ENCODE assay signal across 27 cellular contexts in the genomic region with DNA sequence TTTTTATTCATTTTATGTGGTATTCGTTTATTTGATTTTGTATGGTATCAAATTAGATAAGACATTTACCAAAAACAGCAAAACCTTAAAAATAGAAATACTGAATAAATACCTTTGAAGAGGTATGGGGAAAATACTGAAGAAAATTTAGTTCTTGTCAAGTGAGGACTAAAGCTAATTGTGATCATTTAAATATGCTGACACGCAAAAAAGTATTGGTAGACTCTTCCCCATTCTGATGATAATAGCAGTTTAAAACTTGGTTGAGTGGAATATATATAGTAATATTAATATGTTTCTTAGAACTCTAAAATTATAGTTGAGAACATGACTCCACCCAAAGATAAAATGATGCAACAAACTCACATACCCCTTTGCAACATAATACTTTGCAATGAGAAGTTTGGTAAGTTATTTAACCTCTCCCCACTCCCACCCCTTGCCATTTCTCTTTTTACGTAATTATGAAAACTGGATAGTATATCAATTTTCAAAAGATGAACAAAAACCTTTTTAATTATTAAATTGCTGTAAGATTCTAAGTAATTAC.
"Had no signal": no experiment of that assay in that cellular context is flagged by ENCODE, and none has a peak within 500 bp of the region (broad histone marks: within the 10 kb centered on the region; RNA-seq: fewer than 3 reads in every experiment).

No MANE protein-coding gene starts in this region.

- H3K9me3 ChIP-seq: gastroesophageal sphincter, heart left ventricle, left lung, mucosa of descending colon, prostate gland, right atrium auricular region, sigmoid colon, stomach, thyroid gland, vagina had no signal

- H3K27me3 ChIP-seq: gastroesophageal sphincter, heart left ventricle, hepatocyte, left lung, neural progenitor cell, right atrium auricular region, sigmoid colon, stomach, thyroid gland, vagina had no signal

- H3K4me1 ChIP-seq: gastroesophageal sphincter, heart left ventricle, left lung, parathyroid adenoma, prostate gland, right atrium auricular region, sigmoid colon, stomach, thyroid gland, vagina had no signal

- H3K9me3 Mint-ChIP-seq: effector memory CD8-positive, alpha-beta T cell; mesothelial cell of epicardium; naive B cell; nephron; neural progenitor cell; stimulated activated effector memory CD8-positive, alpha-beta T cell treated with anti-CD3 and anti-CD28 coated beads, Interleukin-12 subunit alpha, Interleukin-12 subunit beta, amount 100 ng/mL, for 72 hours had no signal

- H3K27ac Mint-ChIP-seq: effector memory CD8-positive, alpha-beta T cell; mesothelial cell of epicardium; nephron; neural progenitor cell; stimulated activated effector memory CD8-positive, alpha-beta T cell treated with anti-CD3 and anti-CD28 coated beads, Interleukin-12 subunit alpha, Interleukin-12 subunit beta, amount 100 ng/mL, for 72 hours had no signal

- H3K4me3 Mint-ChIP-seq: effector memory CD8-positive, alpha-beta T cell; mesothelial cell of epicardium; naive B cell; nephron; neural progenitor cell; stimulated activated effector memory CD8-positive, alpha-beta T cell treated with anti-CD3 and anti-CD28 coated beads, Interleukin-12 subunit alpha, Interleukin-12 subunit beta, amount 100 ng/mL, for 72 hours had no signal

- FAIRE-seq: endometrium had no signal

- H3K27me3 Mint-ChIP-seq: effector memory CD8-positive, alpha-beta T cell; naive B cell had no signal

- H3K4me3 ChIP-seq: coronary artery, gastroesophageal sphincter, heart left ventricle, hepatocyte, left lung, mucosa of descending colon, neural progenitor cell, prostate gland, right atrium auricular region, sigmoid colon, stomach, thyroid gland, vagina had no signal

- ATAC-seq: effector memory CD8-positive, alpha-beta T cell; gastroesophageal sphincter; heart left ventricle; left cardiac atrium; left lung; mucosa of descending colon; stimulated activated effector memory CD8-positive, alpha-beta T cell treated with anti-CD3 and anti-CD28 coated beads, Interleukin-12 subunit alpha, Interleukin-12 subunit beta, amount 100 ng/mL, for 72 hours had no signal

- H3K27ac ChIP-seq: coronary artery, gastroesophageal sphincter, heart left ventricle, hepatocyte, left lung, neural progenitor cell, parathyroid adenoma, prostate gland, right atrium auricular region, sigmoid colon, stomach, thyroid gland, vagina had no signal

- H2AFZ ChIP-seq: hepatocyte, neural progenitor cell, parathyroid adenoma had no signal

- DNase-seq: effector memory CD8-positive, alpha-beta T cell; foreskin fibroblast; heart left ventricle; left cardiac atrium; left lung; mesenchymal stem cell; mucosa of descending colon; naive B cell; sigmoid colon; stimulated activated CD4-positive, alpha-beta T cell treated with anti-CD3 and anti-CD28 coated beads, Interleukin-2, amount 100 ng/mL, for 24 hours; stimulated activated CD4-positive, alpha-beta T cell treated with anti-CD3 and anti-CD28 coated beads, Interleukin-4, amount 100 ng/mL, for 24 hours; stimulated activated naive CD4-positive, alpha-beta T cell treated with Interleukin-2 at 50 U/mL for 16 hours; stomach; thyroid gland; trophoblast cell had no signal

- H3K4me1 Mint-ChIP-seq: nephron; stimulated activated effector memory CD8-positive, alpha-beta T cell treated with anti-CD3 and anti-CD28 coated beads, Interleukin-12 subunit alpha, Interleukin-12 subunit beta, amount 100 ng/mL, for 72 hours had no signal

- H3K36me3 ChIP-seq: prostate gland had no signal

- H3K79me2 ChIP-seq: hepatocyte, parathyroid adenoma had no signal

- H3K9ac ChIP-seq: neural progenitor cell, parathyroid adenoma had no signal

- H3K4me2 ChIP-seq: hepatocyte, neural progenitor cell had no signal
